Comparison of ENCODE assay signal across 25 cellular contexts in genomic region chr2:26752636-26753035, GRCh38. TPM values are rescaled to one million over a fixed set of nuclear protein-coding genes. Genes with fewer than 3 reads are reported as not detected.
A peak's percentile ranks its signal among the peaks of the same experiment; 100 is the strongest.
DNase-seq lines count a peak whose midpoint lies in the region; ATAC-seq and TF ChIP-seq lines count a peak whose summit lies in the region.
"Had no signal": no experiment of that assay in that cellular context is flagged by ENCODE, and none has a peak within 500 bp of the region (broad histone marks: within the 10 kb centered on the region; RNA-seq: fewer than 3 reads in every experiment).

No MANE protein-coding gene starts in this region.

- H3K27me3 Mint-ChIP-seq in GM23338 (ENCODE audit: insufficient read depth, low read depth, poor library complexity): peaks cover 30% of the 10 kb centered on the region
- H3K27me3 Mint-ChIP-seq: IgD-negative memory B cell, naive B cell had no signal

- H3K9me3 Mint-ChIP-seq in GM23338: peaks cover 13% of the 10 kb centered on the region
- H3K9me3 Mint-ChIP-seq: activated T-cell treated with anti-CD3 and anti-CD28 coated beads, Interleukin-2, amount 50 U/mL, for 4 hours; IgD-negative memory B cell had no signal

- intact Hi-C loops in A673 (cut with micrococcal nuclease; ENCODE audit: unreplicated experiment): no loop called here
- intact Hi-C loops in breast epithelium (cut with DNase I; ENCODE audit: low total_unique reads): no loop called here

- peaks cover 10% of the 10 kb centered on the region for H3K36me3 Mint-ChIP-seq in GM23338 (ENCODE audit: low read depth)
- H3K36me3 Mint-ChIP-seq: IgD-negative memory B cell, immature natural killer cell, naive B cell had no signal

- H3F3A ChIP-seq in GM23338 (replicated peaks; ENCODE audit: low read depth): peaks cover 8% of the 10 kb centered on the region

- DNase-seq in A673 (ENCODE audit: low spot score): peak; percentile 86
- DNase-seq in GM23338 (ENCODE audit: low spot score): no peak
- DNase-seq in NCI-H526 treated with DMSO at 0.1 percent for 48 hours (lab: John Stamatoyannopoulos, UW): peak; percentile 14
- no peak for DNase-seq in WERI-Rb-1
- no peak for DNase-seq in activated CD4-positive, CD25-positive, alpha-beta regulatory T cell treated with anti-CD3 and anti-CD28 coated beads, Interleukin-2, amount 50 U/mL, for 72 hours
- no peak for DNase-seq in NCI-H345 treated with DMSO at 0.1 percent for 48 hours (lab: John Stamatoyannopoulos, UW; ENCODE audit: unreplicated experiment)
- no peak for DNase-seq in breast epithelium (ENCODE audit: low spot score in 2 of 2)
- DNase-seq: activated CD4-positive, alpha-beta T cell treated with anti-CD3 and anti-CD28 coated beads for 4 hours; activated T-cell treated with anti-CD3 and anti-CD28 coated beads, Interleukin-2, amount 50 U/mL, for 4 hours; brain microvascular endothelial cell; effector memory CD4-positive, alpha-beta T cell; erythroblast; foreskin melanocyte; immature natural killer cell; naive B cell; NCI-H1436; NCI-H774; occipital lobe; PC-3; SIG-M5; substantia nigra; T-helper 1 cell had no signal

- peak overlapping the region; percentile 34 for H3K4me2 ChIP-seq in GM23338

- no peak overlapping the region for H3K4me3 Mint-ChIP-seq in GM23338
- H3K4me3 Mint-ChIP-seq: activated T-cell treated with anti-CD3 and anti-CD28 coated beads, Interleukin-2, amount 50 U/mL, for 4 hours; immature natural killer cell had no signal

- H2AFZ ChIP-seq in GM23338: no peak overlapping the region

- H3K9me2 ChIP-seq in GM23338 (ENCODE audit: insufficient read depth): 0 out of 2 replicates have a peak, but pooled peaks cover 4% of the 10 kb centered on the region

- no peaks in the 10 kb centered on the region for H3K79me2 ChIP-seq in GM23338 (replicated peaks; ENCODE audit: insufficient read depth)

- H3K4me3 ChIP-seq in A673 (ENCODE audit: low read depth, low read length, poor library complexity, severe bottlenecking): no peak overlapping the region
- no peak overlapping the region for H3K4me3 ChIP-seq in GM23338
- no peak overlapping the region for H3K4me3 ChIP-seq in WERI-Rb-1 (ENCODE audit: low read depth, low read length)
- H3K4me3 ChIP-seq in breast epithelium: no peak overlapping the region

- peaks cover 54% of the 10 kb centered on the region for H3K4me1 Mint-ChIP-seq in GM23338

- peak overlapping the region; percentile 2 for H3K27ac ChIP-seq in A673 (ENCODE audit: low read depth, low read length, poor library complexity, severe bottlenecking)
- H3K27ac ChIP-seq in GM23338 (ENCODE audit: low read depth): no peak overlapping the region
- H3K27ac ChIP-seq in WERI-Rb-1: peak overlapping the region; percentile 4
- H3K27ac ChIP-seq in breast epithelium: no peak overlapping the region
- H3K27ac ChIP-seq: brain microvascular endothelial cell had no signal

- H3K36me3 ChIP-seq in A673 (ENCODE audit: insufficient read depth, low read length, poor library complexity, severe bottlenecking) (no peaks in the 10 kb centered on the region), GM23338 (ENCODE audit: insufficient read depth) (no peaks in the 10 kb centered on the region), WERI-Rb-1 (no peaks in the 10 kb centered on the region), breast epithelium (no peaks in the 10 kb centered on the region)
- H3K36me3 ChIP-seq: brain microvascular endothelial cell had no signal

- H3K27me3 ChIP-seq in A673 (replicated peaks; ENCODE audit: insufficient read depth, low read depth, low read length, poor library complexity) (no peaks in the 10 kb centered on the region), GM23338 (ENCODE audit: insufficient read depth) (peaks cover 35% of the 10 kb centered on the region), WERI-Rb-1 (ENCODE audit: insufficient read depth, low read depth, severe bottlenecking) (no peaks in the 10 kb centered on the region), breast epithelium (no peaks in the 10 kb centered on the region)

- CTCF ChIA-PET in A673 (lab: Charles Lee): no interaction called here

- H3K9me3 ChIP-seq in A673 (ENCODE audit: low read depth, low read length, poor library complexity, severe bottlenecking) (no peaks in the 10 kb centered on the region), WERI-Rb-1 (ENCODE audit: severe bottlenecking) (no peaks in the 10 kb centered on the region), breast epithelium (no peaks in the 10 kb centered on the region)

- no peak for TF ChIP-seq CTCF in A673 (conservative IDR thresholded peaks at IDR 0.05; ENCODE audit: low read depth, low read length)
- TF ChIP-seq CTCF in GM23338 (conservative IDR thresholded peaks at IDR 0.05; ENCODE audit: low read depth in 2 of 2): no peak
- TF ChIP-seq CTCF in WERI-Rb-1 (IDR thresholded peaks at IDR 0.05; ENCODE audit: low read depth, low read length): no peak
- TF ChIP-seq CTCF in breast epithelium (IDR thresholded peaks at IDR 0.05): no peak

- ATAC-seq in GM23338 (no peak), HG03280 (IDR thresholded peaks at IDR 0.05; ENCODE audit: unreplicated experiment) (no peak)
- ATAC-seq: activated T-cell treated with anti-CD3 and anti-CD28 coated beads, Interleukin-2, amount 50 U/mL, for 4 hours; left lobe of liver; PC-3 had no signal

- POLR2A ChIA-PET in A673 (lab: Charles Lee; ENCODE audit: low non-redundant PET): no interaction called here

- no TSS peak for BruUV-seq in A673 (replicated peaks; lab: Mats Ljungman, UMichigan)

- no peak for TF ChIP-seq POLR2A in breast epithelium (IDR thresholded peaks at IDR 0.05)

- H3K27ac Mint-ChIP-seq in GM23338: no peak overlapping the region
- H3K27ac Mint-ChIP-seq: IgD-negative memory B cell, immature natural killer cell, naive B cell had no signal

- H4K20me1 ChIP-seq in GM23338 (replicated peaks; ENCODE audit: insufficient read depth): no peaks in the 10 kb centered on the region

- peaks cover 42% of the 10 kb centered on the region for H3K4me1 ChIP-seq in A673 (ENCODE audit: insufficient read depth, low read length, poor library complexity, severe bottlenecking)
- peaks cover 36% of the 10 kb centered on the region for H3K4me1 ChIP-seq in GM23338 (ENCODE audit: insufficient read depth)
- no peaks in the 10 kb centered on the region for H3K4me1 ChIP-seq in breast epithelium

TF ChIP-seq in GM23338, 12 proteins besides CTCF, POLR2A, EP300 and RAD21 (continues in another document):
- TF ChIP-seq ETS1 (IDR thresholded peaks at IDR 0.05): no peak
- no peak for TF ChIP-seq CREB1 (CRISPR knock-in tag; IDR thresholded peaks at IDR 0.05; ENCODE audit: low read depth)

RNA-seq across cellular contexts. Expression of gene SLC35F6, which starts 11.4 kb away (rescaled TPM):
- total RNA-seq in A673 (2021) (32.8 and 33.2 TPM in 2 replicates), breast epithelium (10 to 100 TPM; 32.8 to 57.3 (median 55.1) TPM)
- total RNA-seq in GM23338 (2014; rRNA removed; shearing (Covaris generic)): 10.8 and 15.0 TPM in 2 replicates
- 4.9 and 6.0 TPM in 2 replicates for polyA plus RNA-seq in GM23338 (2016; fragmentation: Nextera tagmentation; extraction: Ambion mirVana)

RNA-seq across cellular contexts. Expression of gene CENPA, which starts 33.2 kb away (rescaled TPM):
- total RNA-seq in A673 (2021): 59.2 and 66.3 TPM in 2 replicates
- 13.0 and 16.8 TPM in 2 replicates for total RNA-seq in GM23338 (2014; rRNA removed; shearing (Covaris generic))
- polyA plus RNA-seq in GM23338 (2016; fragmentation: Nextera tagmentation; extraction: Ambion mirVana): 24.2 and 26.3 TPM in 2 replicates
- total RNA-seq in breast epithelium: under 1 TPM in 1 of 3 donors, not detected in 2; 0.64 TPM
- polyA plus RNA-seq: IgD-negative memory B cell had no signal

Comparison
In these comparisons a context has a peak if more than half of its experiments do, and no peak if none do; other contexts are left out.
1. DNase-seq: peak in A673 (single experiment) and NCI-H526 treated with DMSO at 0.1 percent for 48 hours (single experiment); none in GM23338 (single experiment), WERI-Rb-1 (single experiment), activated CD4-positive, CD25-positive, alpha-beta regulatory T cell treated with anti-CD3 and anti-CD28 coated beads, Interleukin-2, amount 50 U/mL, for 72 hours (single experiment), NCI-H345 treated with DMSO at 0.1 percent for 48 hours (single experiment) and breast epithelium (0 of 2).
2. H3K27ac ChIP-seq: peak in A673 (single experiment) and WERI-Rb-1 (single experiment); none in GM23338 (single experiment) and breast epithelium (0 of 2).